8 cellular contexts compared by ENCODE assay signal in the genomic region with DNA sequence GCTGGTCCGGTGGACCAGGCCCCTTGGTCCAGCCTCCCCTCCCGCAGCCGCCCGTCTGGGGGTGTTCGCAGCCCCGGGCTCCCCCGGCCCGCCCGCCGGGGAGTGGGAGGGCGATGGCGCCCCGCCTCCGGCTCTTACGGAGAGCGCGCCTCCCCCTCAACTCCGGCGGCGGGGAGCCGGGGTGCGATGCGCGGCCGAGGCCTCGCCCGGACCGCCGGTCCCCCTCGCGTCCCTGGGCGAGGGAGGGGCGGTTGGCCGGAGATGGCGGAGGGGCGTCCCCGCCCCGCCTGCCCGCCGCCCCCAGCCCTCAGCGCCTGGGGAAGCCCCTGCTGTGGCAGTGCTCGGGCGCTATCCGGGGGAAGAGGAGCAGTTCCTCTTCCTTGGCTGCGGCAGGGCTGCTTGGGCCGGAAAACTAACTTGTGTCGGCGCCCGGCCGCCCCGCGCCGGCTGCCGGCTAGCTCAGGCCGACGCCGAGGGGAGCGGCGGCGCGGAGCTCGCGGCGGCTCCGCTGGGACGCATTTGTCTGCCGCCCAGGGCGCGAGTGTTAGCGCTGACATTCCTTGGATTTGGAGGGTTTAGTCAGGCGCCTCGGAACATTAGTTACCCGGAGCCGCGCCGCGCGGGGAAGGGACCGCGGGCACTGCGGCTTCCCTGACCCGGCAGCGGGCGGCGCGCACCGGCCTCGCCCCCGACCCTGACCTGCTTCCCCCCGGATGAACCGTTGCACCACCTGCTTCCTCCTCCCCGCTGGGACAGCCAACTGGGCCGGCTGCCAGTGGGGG. TPM values are rescaled to one million over a fixed set of nuclear protein-coding genes. Genes with fewer than 3 reads are reported as not detected.
DNase-seq lines count a peak whose midpoint lies in the region; ATAC-seq, FAIRE-seq and TF ChIP-seq lines count a peak whose summit lies in the region.

No MANE protein-coding gene starts in this region.

- H3K9ac ChIP-seq in keratinocyte (ENCODE audit: control insufficient read depth, extremely low read depth, insufficient read depth, low read length), result peak overlapping the region; percentile 88

- no peak for TF ChIP-seq CTCF in WI38 (IDR thresholded peaks at IDR 0.05; ENCODE audit: low read depth, low read length)
- TF ChIP-seq CTCF in cardiac fibroblast (IDR thresholded peaks at IDR 0.05; ENCODE audit: low read depth, low read length), result no peak
- no peak for TF ChIP-seq CTCF in keratinocyte (optimal IDR thresholded peaks at IDR 0.05 in 1 of 3, IDR thresholded peaks at IDR 0.05 in 1 of 3, conservative IDR thresholded peaks at IDR 0.05 in 1 of 3; ENCODE audit: extremely low read depth in 1 of 3, insufficient read depth in 2 of 3, low read length in 3 of 3)

- H4K20me1 ChIP-seq in keratinocyte (ENCODE audit: control insufficient read depth, extremely low read depth, insufficient read depth, low read length), result no peaks in the 10 kb centered on the region

- peaks cover 0 to 4% of the 10 kb centered on the region in 2 experiments for H3K36me3 ChIP-seq in keratinocyte (ENCODE audit: control insufficient read depth in 2 of 2, extremely low read depth in 1 of 2, insufficient read depth in 2 of 2, low read length in 2 of 2)

- FAIRE-seq in keratinocyte (lab: Jason Lieb, UNC), result no peak

- ATAC-seq in HG02571 (IDR thresholded peaks at IDR 0.05; ENCODE audit: unreplicated experiment), result peak; percentile 59

- H3K27me3 ChIP-seq in keratinocyte (ENCODE audit: control insufficient read depth, extremely low read depth, insufficient read depth, low read length), result no peaks in the 10 kb centered on the region

- H3K9me1 ChIP-seq in keratinocyte (ENCODE audit: control insufficient read depth, extremely low read depth, insufficient read depth, low read length), result peaks cover 2% of the 10 kb centered on the region

- peaks cover 42% of the 10 kb centered on the region for H3K79me2 ChIP-seq in keratinocyte (ENCODE audit: control insufficient read depth, insufficient read depth, low read length)

- no peaks in the 10 kb centered on the region for H3K9me3 ChIP-seq in keratinocyte (ENCODE audit: control insufficient read depth, low read depth, low read length)

- H3K4me2 ChIP-seq in keratinocyte (ENCODE audit: control insufficient read depth, extremely low read depth, insufficient read depth, low read depth, low read length), result peak overlapping the region; percentile 96

- H2AFZ ChIP-seq in keratinocyte (ENCODE audit: control insufficient read depth, low read length), result peak overlapping the region; percentile 46

- H3K4me3 ChIP-seq in WI38 (ENCODE audit: low read depth, low read length) (peak overlapping the region; percentile 82), cardiac fibroblast (replicated peaks in 1 of 2; ENCODE audit: low read depth in 2 of 2, low read length in 2 of 2) (peak overlapping the region; percentile 67 to 70), keratinocyte (ENCODE audit: control insufficient read depth in 2 of 3, extremely low read depth in 1 of 3, insufficient read depth in 2 of 3, low read depth in 1 of 3, low read length in 3 of 3) (peak overlapping the region; percentile 63 to 73 (median 70))

- DNase-seq in DMS153 (lab: John Stamatoyannopoulos, UW) (peak; percentile 13), DMS153 treated with DMSO at 0.1 percent for 48 hours (lab: John Stamatoyannopoulos, UW; ENCODE audit: unreplicated experiment) (no peak), NAMALWA (ENCODE audit: low spot score) (peak; percentile 85), cardiac fibroblast (ENCODE audit: low read depth in 2 of 2) (peak; percentile 54 to 76), keratinocyte (ENCODE audit: low read depth, low spot score) (no peak)
- DNase-seq in stimulated activated CD4-positive, alpha-beta T cell treated with anti-CD3 and anti-CD28 coated beads, Interleukin-12 subunit alpha, Interleukin-12 subunit beta, amount 100 ng/mL, for 48 hours (ENCODE audit: low read depth in 2 of 3, low spot score in 1 of 3), result peak in 2 of 3 donors; percentile 21 to 46

- H3K27ac ChIP-seq in keratinocyte (ENCODE audit: control insufficient read depth, insufficient read depth, low read length), result peak overlapping the region; percentile 77

- dilution Hi-C loops in keratinocyte (cut with MboI; ENCODE audit: extremely low pct_ligation_motif_present, low sequenced_read_pairs), result no loop called here

- H3K4me1 ChIP-seq in keratinocyte (ENCODE audit: control insufficient read depth, extremely low read depth, insufficient read depth, low read length), result peaks cover 18% of the 10 kb centered on the region

RNA-seq across cellular contexts. Expression of gene GALNT7, which starts 1.0 kb away (rescaled TPM):
- polyA plus RNA-seq in keratinocyte, result 19.6 to 28.8 TPM (median 22.6 TPM) in 3 replicates
- 12.2 TPM for polyA plus RNA-seq in keratinocyte (2011; ENCODE audit: low read depth)
- polyA plus RNA-seq in keratinocyte (2011; cell fraction: cytosol; rRNA removed), result 6.5 and 13.4 TPM in 2 replicates
- polyA plus RNA-seq in keratinocyte (2011; cell fraction: nucleus; rRNA removed), result 39.3 and 54.5 TPM in 2 replicates
- 9.7 and 21.8 TPM in 2 replicates for polyA plus RNA-seq in keratinocyte (2012; ENCODE audit: low replicate concordance)
- polyA minus RNA-seq in keratinocyte, result 13.6 to 31.6 TPM (median 24.1 TPM) in 3 replicates
- polyA minus RNA-seq in keratinocyte (2011; cell fraction: cytosol; rRNA and poly(A)+ RNA removed), result 18.4 TPM
- polyA minus RNA-seq in keratinocyte (2011; cell fraction: nucleus; rRNA and poly(A)+ RNA removed), result 49.8 and 87.4 TPM in 2 replicates

Comparison
In these comparisons a context has a peak if more than half of its experiments do, and no peak if none do; other contexts are left out.
1. DNase-seq: peak in DMS153 (single experiment), NAMALWA (single experiment), cardiac fibroblast (2 of 2) and stimulated activated CD4-positive, alpha-beta T cell treated with anti-CD3 and anti-CD28 coated beads, Interleukin-12 subunit alpha, Interleukin-12 subunit beta, amount 100 ng/mL, for 48 hours (2 of 3); none in DMS153 treated with DMSO at 0.1 percent for 48 hours (single experiment) and keratinocyte (single experiment).
2. Peak in every context shown above with its lines, with median percentiles within 50 percentile points of each other: H3K4me3 ChIP-seq.